In the genomic region with DNA sequence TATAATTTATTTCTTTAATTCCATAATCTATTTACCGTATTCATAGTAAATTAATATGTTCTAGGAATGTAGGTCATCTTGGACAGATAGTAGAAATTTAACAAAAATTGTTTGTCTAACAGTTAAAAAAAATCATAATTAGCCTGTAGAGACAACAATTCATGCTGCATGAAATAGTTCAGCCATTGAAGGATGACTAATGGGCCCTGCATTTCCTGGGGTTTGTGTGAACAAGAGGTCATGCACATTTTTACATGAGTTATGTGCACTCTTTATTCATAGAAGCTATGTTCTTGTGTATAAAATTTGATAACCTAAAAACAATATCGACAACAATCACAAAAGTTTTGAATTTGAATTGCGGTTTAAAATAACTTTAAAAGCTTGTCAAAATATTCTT, we compare ENCODE assay signal across 11 cellular contexts.
A peak's percentile ranks its signal among the peaks of the same experiment; 100 is the strongest.
DNase-seq lines count a peak whose midpoint lies in the region; ATAC-seq, FAIRE-seq and TF ChIP-seq lines count a peak whose summit lies in the region.
"Had no signal": no experiment of that assay in that cellular context is flagged by ENCODE, and none has a peak within 500 bp of the region (broad histone marks: within the 10 kb centered on the region; RNA-seq: fewer than 3 reads in every experiment).

No MANE protein-coding gene starts in this region.

- H3K4me2 ChIP-seq in K562 (ENCODE audit: insufficient read depth, low read length) (no peak overlapping the region), keratinocyte (ENCODE audit: control insufficient read depth, extremely low read depth, insufficient read depth, low read depth, low read length) (no peak overlapping the region)
- H3K4me2 ChIP-seq: BLaER1 had no signal

- dilution Hi-C loops in keratinocyte (cut with MboI; ENCODE audit: extremely low pct_ligation_motif_present, low sequenced_read_pairs): no loop called here

- DNase-seq in AG10803 (ENCODE audit: low read depth): peak; percentile 54
- DNase-seq in HTR-8/SVneo (ENCODE audit: insufficient read length, low spot score): peak; percentile 44
- no peak for DNase-seq in K562 (ENCODE audit: extremely low read depth in 1 of 4, low spot score in 3 of 4)
- peak; percentile 9 for DNase-seq in keratinocyte (ENCODE audit: low read depth, low spot score)
- DNase-seq in stimulated activated CD4-positive, alpha-beta T cell treated with anti-CD3 and anti-CD28 coated beads, Interleukin-2, amount 100 ng/mL, for 48 hours: no peak
- no peak for DNase-seq in central memory CD4-positive, alpha-beta T cell
- no peak for DNase-seq in HuH-7.5 (ENCODE audit: low spot score)
- no peak for DNase-seq in left cardiac atrium
- DNase-seq: OCI-M1 had no signal

- POLR2A ChIA-PET in K562 (lab: Yijun Ruan, JAX): no interaction called here

- H4K20me1 ChIP-seq in K562 (replicated peaks; ENCODE audit: control insufficient read depth, insufficient read depth, low read length): no peaks in the 10 kb centered on the region
- H4K20me1 ChIP-seq in keratinocyte (ENCODE audit: control insufficient read depth, extremely low read depth, insufficient read depth, low read length): no peaks in the 10 kb centered on the region
- H4K20me1 ChIP-seq: BLaER1 had no signal

- H3K9me1 ChIP-seq in K562 (ENCODE audit: control insufficient read depth, insufficient read depth, low read length) (no peaks in the 10 kb centered on the region), keratinocyte (ENCODE audit: control insufficient read depth, extremely low read depth, insufficient read depth, low read length) (no peaks in the 10 kb centered on the region)

- H3K9me3 ChIP-seq in K562 (replicated peaks; ENCODE audit: control insufficient read depth, insufficient read depth, low read depth, low read length) (no peaks in the 10 kb centered on the region), keratinocyte (ENCODE audit: control insufficient read depth, low read depth, low read length) (no peaks in the 10 kb centered on the region)
- H3K9me3 ChIP-seq: BLaER1, thyroid gland had no signal

- H2AFZ ChIP-seq in K562 (ENCODE audit: low read depth, low read length) (no peak overlapping the region), keratinocyte (ENCODE audit: control insufficient read depth, low read length) (no peak overlapping the region)

- no peak for TF ChIP-seq CTCF in AG10803 (conservative IDR thresholded peaks at IDR 0.05; ENCODE audit: low read length)
- TF ChIP-seq CTCF in K562 (IDR thresholded peaks at IDR 0.05 in 2 of 3, conservative IDR thresholded peaks at IDR 0.05 in 1 of 3; ENCODE audit: insufficient read depth in 2 of 3, low read depth in 1 of 3, low read length in 3 of 3): no peak
- no peak for TF ChIP-seq CTCF in keratinocyte (optimal IDR thresholded peaks at IDR 0.05 in 1 of 3, IDR thresholded peaks at IDR 0.05 in 1 of 3, conservative IDR thresholded peaks at IDR 0.05 in 1 of 3; ENCODE audit: extremely low read depth in 1 of 3, insufficient read depth in 2 of 3, low read length in 3 of 3)

- intact Hi-C loops in K562 (cut with micrococcal nuclease): no loop called here
- intact Hi-C loops in left cardiac atrium (cut with DNase I): no loop called here

- H3K4me1 ChIP-seq in K562 (replicated peaks in 1 of 2; ENCODE audit: control insufficient read depth in 2 of 2, insufficient read depth in 2 of 2, low read length in 2 of 2) (no peaks in the 10 kb centered on the region), keratinocyte (ENCODE audit: control insufficient read depth, extremely low read depth, insufficient read depth, low read length) (no peaks in the 10 kb centered on the region)
- H3K4me1 ChIP-seq: BLaER1, thyroid gland had no signal

- no peak for TF ChIP-seq EP300 in K562 (IDR thresholded peaks at IDR 0.05; ENCODE audit: low read length)

- H3K79me2 ChIP-seq in K562 (ENCODE audit: control insufficient read depth, insufficient read depth, low read length): no peaks in the 10 kb centered on the region
- H3K79me2 ChIP-seq in keratinocyte (ENCODE audit: control insufficient read depth, insufficient read depth, low read length): no peaks in the 10 kb centered on the region

- no peaks in the 10 kb centered on the region for H3K36me3 ChIP-seq in K562 (ENCODE audit: control insufficient read depth, insufficient read depth, low read length)
- no peaks in the 10 kb centered on the region for H3K36me3 ChIP-seq in keratinocyte (ENCODE audit: control insufficient read depth in 2 of 2, extremely low read depth in 1 of 2, insufficient read depth in 2 of 2, low read length in 2 of 2)
- H3K36me3 ChIP-seq: BLaER1, thyroid gland had no signal

- H3K27me3 ChIP-seq in K562 (ENCODE audit: control insufficient read depth in 2 of 2, insufficient read depth in 2 of 2, low read length in 2 of 2): no peaks in the 10 kb centered on the region
- no peaks in the 10 kb centered on the region for H3K27me3 ChIP-seq in keratinocyte (ENCODE audit: control insufficient read depth, extremely low read depth, insufficient read depth, low read length)
- H3K27me3 ChIP-seq: BLaER1, thyroid gland had no signal

- no TSS peak for BruUV-seq in K562 (replicated peaks; lab: Mats Ljungman, UMichigan)

- in situ Hi-C loops in K562 (cut with MboI): no loop called here

- ATAC-seq in K562 (no peak), left cardiac atrium (no peak)

- TF ChIP-seq RAD21 in K562 (CRISPR knock-in tag; conservative IDR thresholded peaks at IDR 0.05 in 1 of 2, IDR thresholded peaks at IDR 0.05 in 1 of 2): no peak

- FAIRE-seq in HTR-8/SVneo (lab: Jason Lieb, UNC): no peak
- no peak for FAIRE-seq in K562 (lab: Jason Lieb, UNC)
- FAIRE-seq in keratinocyte (lab: Jason Lieb, UNC): peak; percentile 13

- H3K27ac ChIP-seq in K562 (ENCODE audit: extremely low read depth, low read depth, low read length): no peak overlapping the region
- no peak overlapping the region for H3K27ac ChIP-seq in keratinocyte (ENCODE audit: control insufficient read depth, insufficient read depth, low read length)
- H3K27ac ChIP-seq: BLaER1, thyroid gland had no signal

- TF ChIP-seq POLR2A in K562 (conservative IDR thresholded peaks at IDR 0.05): no peak

- CTCF ChIA-PET in K562 (lab: Yijun Ruan, JAX; ENCODE audit: low intra/inter-chr PET ratio): no interaction called here

- no peak overlapping the region for H3K9ac ChIP-seq in K562 (ENCODE audit: insufficient read depth in 1 of 2, low read depth in 2 of 2, low read length in 2 of 2)
- H3K9ac ChIP-seq in keratinocyte (ENCODE audit: control insufficient read depth, extremely low read depth, insufficient read depth, low read length): no peak overlapping the region
- H3K9ac ChIP-seq: BLaER1 had no signal

- WGBS in K562 (ENCODE audit: insufficient coverage, low coverage, missing lambda C conversion rate): 5% methylated on average over 3 of the region's 3 CpGs

- H3K4me3 ChIP-seq in AG10803 (ENCODE audit: low read length) (no peak overlapping the region), K562 (no peak overlapping the region), keratinocyte (ENCODE audit: control insufficient read depth in 2 of 3, extremely low read depth in 1 of 3, insufficient read depth in 2 of 3, low read depth in 1 of 3, low read length in 3 of 3) (no peak overlapping the region)
- H3K4me3 ChIP-seq: BLaER1, thyroid gland had no signal

TF ChIP-seq in K562, 482 proteins besides CTCF, POLR2A, EP300 and RAD21:
- TF ChIP-seq FOSL1 (tag; conservative IDR thresholded peaks at IDR 0.05) (0 out of 2 replicates have a peak, but pooled peaks have one; percentile 13), TCF3 (CRISPR knock-in tag; IDR thresholded peaks at IDR 0.05) (no peak)

Comparison
In these comparisons a context has a peak if more than half of its experiments do, and no peak if none do; other contexts are left out.
1. DNase-seq: peak in AG10803 (single experiment), HTR-8/SVneo (single experiment) and keratinocyte (single experiment); none in K562 (0 of 4), stimulated activated CD4-positive, alpha-beta T cell treated with anti-CD3 and anti-CD28 coated beads, Interleukin-2, amount 100 ng/mL, for 48 hours (0 of 2), central memory CD4-positive, alpha-beta T cell (single experiment), HuH-7.5 (single experiment) and left cardiac atrium (single experiment).